In the genomic region with DNA sequence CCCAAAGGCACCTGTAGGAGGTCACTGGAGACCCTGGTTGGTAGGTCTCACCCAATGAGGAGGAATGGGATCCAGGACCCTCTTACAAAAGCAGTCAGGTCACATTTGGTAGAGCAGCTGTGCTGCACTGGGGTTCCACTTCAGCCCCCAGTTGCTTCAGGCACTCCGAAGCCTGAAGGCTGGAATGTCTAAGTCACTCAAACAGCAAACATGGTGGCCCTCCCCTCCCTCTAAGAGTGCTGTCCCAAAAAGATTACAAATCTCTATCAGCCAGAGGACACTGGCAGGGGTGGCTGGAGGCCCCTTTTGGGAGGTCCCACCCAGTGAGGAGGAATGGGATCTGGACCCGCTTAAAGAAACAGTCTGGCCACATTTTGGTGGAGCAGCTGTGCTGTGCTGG, we compare ENCODE assay signal across 10 cellular contexts. TPM values are rescaled to one million over a fixed set of nuclear protein-coding genes. Genes with fewer than 3 reads are reported as not detected.
"Had no signal": no experiment of that assay in that cellular context is flagged by ENCODE, and none has a peak within 500 bp of the region (broad histone marks: within the 10 kb centered on the region; RNA-seq: fewer than 3 reads in every experiment).

No MANE protein-coding gene starts in this region.

- H3K36me3 ChIP-seq: HAP-1 had no signal

- H3K9ac ChIP-seq: GM23248 had no signal

- H3K4me1 ChIP-seq: HAP-1 had no signal

- FAIRE-seq: H1, H54 had no signal

- H2AFZ ChIP-seq: GM23248 had no signal

- DNase-seq: GM23248, GOT3, H7, H9, HCEC 1CT had no signal

- H3K9me3 ChIP-seq: HAP-1 had no signal

- H3K4me3 ChIP-seq: GM23248, HAP-1 had no signal

- H3K4me3 Mint-ChIP-seq: H9 had no signal

- H3K9me3 Mint-ChIP-seq: H9 had no signal

- H3K27ac ChIP-seq: GM23248 had no signal

- ATAC-seq: HCT116 had no signal

RNA-seq across cellular contexts. Expression of a gene that starts 17.7 kb away (rescaled TPM):
- total RNA-seq: H1, H4, H7, H9 had no signal
- polyA plus RNA-seq: H1 had no signal
